Comparison of ENCODE assay signal across 21 cellular contexts in the genomic region with DNA sequence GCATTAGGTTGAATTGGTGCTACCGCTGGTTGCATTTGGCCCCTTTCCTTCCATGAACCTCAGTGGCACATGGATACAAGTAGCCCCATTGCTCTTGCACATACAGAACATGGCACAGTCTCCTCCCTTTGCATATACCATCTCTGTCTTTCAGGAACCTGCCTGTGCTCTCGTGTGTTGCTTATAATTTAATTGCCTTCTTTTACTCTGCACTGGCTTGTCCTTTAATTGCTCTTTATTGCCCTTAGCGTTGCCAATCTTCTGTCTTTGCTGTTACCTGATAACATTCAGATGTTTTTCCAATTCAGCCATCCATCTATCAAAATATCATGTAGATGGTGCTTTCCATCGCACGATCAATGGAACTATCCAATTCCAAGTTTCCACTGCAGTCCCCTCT.
"Had no signal": no experiment of that assay in that cellular context is flagged by ENCODE, and none has a peak within 500 bp of the region (broad histone marks: within the 10 kb centered on the region; RNA-seq: fewer than 3 reads in every experiment).

No MANE protein-coding gene starts in this region.

- H3K27me3 ChIP-seq: SJSA1 had no signal

- DNase-seq: IMR-90, Karpas-422, KG1, MM.1S, NCI-H1092 treated with DMSO at 0.1 percent for 48 hours, NCI-H1436, NCI-H187, NCI-H2029, NCI-H2081 treated with DMSO at 0.1 percent for 48 hours, NCI-H2171, NCI-H226, NCI-H446, NCI-H510A, NCI-H524 treated with DMSO at 0.1 percent for 48 hours, NCI-H69, NCI-H774, Right ventricle myocardium superior, RPMI8226, SIG-M5 had no signal

- H3K27ac ChIP-seq: SJSA1 had no signal

- H3K4me3 ChIP-seq: SJSA1, SK-N-MC had no signal

- H3K36me3 ChIP-seq: SJSA1 had no signal

- H3K9me3 ChIP-seq: SJSA1 had no signal
